Comparison of ENCODE assay signal across 15 cellular contexts in genomic region chr4:95984081-95984480, GRCh38.
DNase-seq lines count a peak whose midpoint lies in the region; TF ChIP-seq lines count a peak whose summit lies in the region.
"Had no signal": no experiment of that assay in that cellular context is flagged by ENCODE, and none has a peak within 500 bp of the region (broad histone marks: within the 10 kb centered on the region; RNA-seq: fewer than 3 reads in every experiment).

No MANE protein-coding gene starts in this region.

- TF ChIP-seq CTCF in fibroblast of the aortic adventitia (IDR thresholded peaks at IDR 0.05; ENCODE audit: insufficient read depth, low read length), result no peak

- in situ Hi-C loops in KBM-7 (cut with MboI; ENCODE audit: low pct_unique_long_range_greater_than_20kb, low sequenced_read_pairs), result no loop called here

- DNase-seq in DMS153 treated with DMSO at 0.1 percent for 48 hours (lab: John Stamatoyannopoulos, UW; ENCODE audit: unreplicated experiment), result peak; percentile 5
- no peak for DNase-seq in DMS153 (lab: John Stamatoyannopoulos, UW)
- peak; percentile 2 for DNase-seq in COLO668 (lab: John Stamatoyannopoulos, UW; ENCODE audit: unreplicated experiment)
- DNase-seq in NCI-H69 (lab: John Stamatoyannopoulos, UW), result peak; percentile 6
- DNase-seq in fibroblast of the aortic adventitia (ENCODE audit: low read depth), result peak; percentile 0
- no peak for DNase-seq in KBM-7
- DNase-seq in iPS-NIHi11 (ENCODE audit: low spot score), result no peak
- DNase-seq in effector CD8-positive, alpha-beta T cell (lab: John Stamatoyannopoulos, UW), result no peak
- DNase-seq: Calu3; CD4-positive, CD25-positive, alpha-beta regulatory T cell; DMS 273 treated with DMSO at 0.1 percent for 48 hours; H7 had no signal

- H3K4me3 ChIP-seq in fibroblast of the aortic adventitia (ENCODE audit: low read depth, low read length), result no peak overlapping the region
- H3K4me3 ChIP-seq: BLaER1 treated with 17β-estradiol and CSF1 and Interleukin-3, amounts not matched to agents 10 nM and 100 nM; GM12878; GM23338 had no signal

Comparison
In these comparisons a context has a peak if more than half of its experiments do, and no peak if none do; other contexts are left out.
1. DNase-seq: peak in DMS153 treated with DMSO at 0.1 percent for 48 hours (single experiment), COLO668 (single experiment), NCI-H69 (single experiment) and fibroblast of the aortic adventitia (single experiment); none in DMS153 (single experiment), KBM-7 (single experiment), iPS-NIHi11 (single experiment) and effector CD8-positive, alpha-beta T cell (single experiment).